Comparison of ENCODE assay signal across 18 cellular contexts in the genomic region with DNA sequence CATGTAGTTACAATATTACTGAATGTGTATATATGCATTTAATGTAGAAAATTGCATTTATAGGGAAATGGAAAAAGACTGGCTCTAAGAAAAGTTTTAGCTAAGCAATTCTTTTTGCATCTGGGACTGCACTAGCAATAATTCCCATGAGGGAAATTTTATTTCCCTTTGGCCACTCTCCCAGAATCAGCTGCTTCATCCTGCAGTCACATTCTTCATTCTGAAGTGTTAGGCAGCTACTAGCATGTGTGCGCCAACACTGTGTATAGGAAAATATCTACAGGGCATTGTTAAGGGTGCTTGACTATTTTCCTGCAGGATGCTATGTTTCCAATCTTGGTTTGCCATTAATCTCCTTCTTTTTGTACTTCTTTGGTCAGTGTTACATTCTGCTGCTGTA.
DNase-seq lines count a peak whose midpoint lies in the region; ATAC-seq and TF ChIP-seq lines count a peak whose summit lies in the region.
"Had no signal": no experiment of that assay in that cellular context is flagged by ENCODE, and none has a peak within 500 bp of the region (broad histone marks: within the 10 kb centered on the region; RNA-seq: fewer than 3 reads in every experiment).

No MANE protein-coding gene starts in this region.

- H3K27me3 ChIP-seq in left lung, result no peaks in the 10 kb centered on the region
- H3K27me3 ChIP-seq: esophagus muscularis mucosa had no signal

- H3K9me3 Mint-ChIP-seq in Calu3 (ENCODE audit: low read depth, unreplicated experiment), result peaks cover 6% of the 10 kb centered on the region

- H3K9me3 ChIP-seq in left lung, result peaks cover 0 to 7% of the 10 kb centered on the region in 2 donors
- H3K9me3 ChIP-seq: esophagus muscularis mucosa had no signal

- no peaks in the 10 kb centered on the region for H3K4me1 Mint-ChIP-seq in Calu3 (ENCODE audit: low read depth, unreplicated experiment)
- H3K4me1 Mint-ChIP-seq: B cell; stimulated activated naive B cell treated with anti-CD40 and anti-IgM and Interleukin-4, amounts not matched to agents 10 μg/mL and 1 μg/mL and 100 μg/mL, for 72 hours had no signal

- DNase-seq in Ammon's horn (ENCODE audit: low spot score) (peak; percentile 13), NCI-H1105 treated with DMSO at 0.1 percent for 48 hours (lab: John Stamatoyannopoulos, UW) (peak; percentile 90), choroid plexus epithelial cell (ENCODE audit: low read depth) (peak; percentile 30), left lung (no peak), Calu3 (no peak), SW 1271 (lab: John Stamatoyannopoulos, UW) (no peak)
- DNase-seq: activated CD8-positive, alpha-beta memory T cell treated with anti-CD3 and anti-CD28 coated beads for 24 hours; activated naive CD4-positive, alpha-beta T cell treated with Interleukin-2 at 50 U/mL for 16 hours; cerebellar nuclear complex; NCI-H526 treated with DMSO at 0.1 percent for 48 hours; SHP77 treated with DMSO at 0.1 percent for 48 hours; stimulated activated CD4-positive, alpha-beta T cell treated with anti-CD3 and anti-CD28 coated beads, Interleukin-4, amount 100 ng/mL, for 24 hours; stimulated activated naive B cell treated with anti-CD40 and anti-IgM and Interleukin-4, amounts not matched to agents 10 μg/mL and 1 μg/mL and 100 μg/mL, for 72 hours had no signal

- intact Hi-C loops in left lung (cut with DNase I), result no loop called here
- intact Hi-C loops in Calu3 (cut with micrococcal nuclease; ENCODE audit: unreplicated experiment), result no loop called here

- no peak for TF ChIP-seq CTCF in choroid plexus epithelial cell (conservative IDR thresholded peaks at IDR 0.05; ENCODE audit: low read depth, low read length)
- no peak for TF ChIP-seq CTCF in left lung (IDR thresholded peaks at IDR 0.05)
- TF ChIP-seq CTCF in Calu3 (IDR thresholded peaks at IDR 0.05; ENCODE audit: unreplicated experiment), result no peak

- H3K4me3 Mint-ChIP-seq in Calu3 (ENCODE audit: low read depth, unreplicated experiment), result no peak overlapping the region
- H3K4me3 Mint-ChIP-seq: B cell; stimulated activated naive B cell treated with anti-CD40 and anti-IgM and Interleukin-4, amounts not matched to agents 10 μg/mL and 1 μg/mL and 100 μg/mL, for 72 hours had no signal

- CTCF ChIA-PET in Calu3 (lab: Charles Lee), result no interaction called here

- H3K4me3 ChIP-seq in choroid plexus epithelial cell (ENCODE audit: low read depth, low read length) (no peak overlapping the region), left lung (no peak overlapping the region)
- H3K4me3 ChIP-seq: esophagus muscularis mucosa had no signal

- H3K36me3 ChIP-seq in left lung, result no peaks in the 10 kb centered on the region
- H3K36me3 ChIP-seq: esophagus muscularis mucosa had no signal

- no peaks in the 10 kb centered on the region for H3K27me3 Mint-ChIP-seq in Calu3 (ENCODE audit: unreplicated experiment)
- H3K27me3 Mint-ChIP-seq: B cell; stimulated activated naive B cell treated with anti-CD40 and anti-IgM and Interleukin-4, amounts not matched to agents 10 μg/mL and 1 μg/mL and 100 μg/mL, for 72 hours had no signal

- H3K4me1 ChIP-seq in left lung, result no peaks in the 10 kb centered on the region

- no TSS peak for BruUV-seq in Calu3 (replicated peaks; lab: Mats Ljungman, UMichigan)

- no peaks in the 10 kb centered on the region for H3K36me3 Mint-ChIP-seq in Calu3 (ENCODE audit: insufficient read depth, unreplicated experiment)
- H3K36me3 Mint-ChIP-seq: stimulated activated naive B cell treated with anti-CD40 and anti-IgM and Interleukin-4, amounts not matched to agents 10 μg/mL and 1 μg/mL and 100 μg/mL, for 72 hours had no signal

- no peak overlapping the region for H3K27ac Mint-ChIP-seq in Calu3 (ENCODE audit: unreplicated experiment)
- H3K27ac Mint-ChIP-seq: B cell; stimulated activated naive B cell treated with anti-CD40 and anti-IgM and Interleukin-4, amounts not matched to agents 10 μg/mL and 1 μg/mL and 100 μg/mL, for 72 hours had no signal

- peak; percentile 88 for ATAC-seq in left lung
- no peak for ATAC-seq in activated CD4-positive, CD25-positive, alpha-beta regulatory T cell treated with anti-CD3 and anti-CD28 coated beads, Interleukin-2, amount 50 U/mL, for 24 hours
- no peak for ATAC-seq in HG03196 (IDR thresholded peaks at IDR 0.05; ENCODE audit: unreplicated experiment)
- ATAC-seq: HCT116; stimulated activated naive B cell treated with anti-CD40 and anti-IgM and Interleukin-4, amounts not matched to agents 10 μg/mL and 1 μg/mL and 100 μg/mL, for 72 hours had no signal

- H3K27ac ChIP-seq in left lung, result no peak overlapping the region
- H3K27ac ChIP-seq: esophagus muscularis mucosa had no signal

Comparison
In these comparisons a context has a peak if more than half of its experiments do, and no peak if none do; other contexts are left out.
1. DNase-seq: peak in Ammon's horn (single experiment), NCI-H1105 treated with DMSO at 0.1 percent for 48 hours (single experiment) and choroid plexus epithelial cell (single experiment); none in left lung (0 of 2), Calu3 (single experiment) and SW 1271 (0 of 2).